In the genomic region with DNA sequence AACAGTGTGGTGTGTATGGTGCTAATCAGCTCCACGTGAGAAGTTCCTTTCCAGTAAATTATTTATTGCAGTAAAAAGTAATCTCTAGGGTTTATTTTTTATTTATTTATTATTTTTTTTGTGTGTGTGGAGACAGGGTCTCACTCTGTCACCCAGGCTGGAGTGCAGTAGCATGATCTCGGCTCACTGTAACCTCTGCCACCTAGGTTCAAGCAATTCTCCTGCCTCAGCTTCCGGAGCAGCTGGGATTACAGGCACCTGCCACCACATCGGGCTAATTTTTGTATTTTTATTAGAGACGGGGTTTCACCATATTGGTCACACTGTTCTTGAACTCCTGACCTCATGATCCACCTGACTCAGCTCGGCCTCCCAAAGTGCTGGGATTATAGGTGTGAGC, we compare ENCODE assay signal across 27 cellular contexts.
"Had no signal": no experiment of that assay in that cellular context is flagged by ENCODE, and none has a peak within 500 bp of the region (broad histone marks: within the 10 kb centered on the region; RNA-seq: fewer than 3 reads in every experiment).

No MANE protein-coding gene starts in this region.

- H3K27ac ChIP-seq: colonic mucosa, coronary artery, dorsolateral prefrontal cortex, epithelial cell of prostate, esophagus muscularis mucosa, esophagus squamous epithelium, foreskin keratinocyte, gastrocnemius medialis, gastroesophageal sphincter, heart left ventricle, heart right ventricle had no signal

- FAIRE-seq: colon, endometrium, endothelial cell of umbilical vein had no signal

- DNase-seq: colonic mucosa; cortex of kidney; dermis blood vessel endothelial cell; dorsolateral prefrontal cortex; effector CD4-positive, alpha-beta T cell; effector CD8-positive, alpha-beta T cell; effector memory CD4-positive, alpha-beta T cell; effector memory CD8-positive, alpha-beta T cell; endodermal cell; erythroblast; esophagus squamous epithelium; foreskin fibroblast; foreskin keratinocyte; foreskin melanocyte; gastrocnemius medialis; glutamatergic neuron; head of caudate nucleus; heart left ventricle; heart right ventricle had no signal

- H3K4me3 ChIP-seq: colonic mucosa, coronary artery, dorsolateral prefrontal cortex, esophagus muscularis mucosa, esophagus squamous epithelium, gastrocnemius medialis, gastroesophageal sphincter, heart left ventricle, heart right ventricle had no signal

- H3K36me3 ChIP-seq: colonic mucosa, esophagus muscularis mucosa, esophagus squamous epithelium, gastrocnemius medialis, gastroesophageal sphincter, heart left ventricle, heart right ventricle had no signal

- ATAC-seq: effector memory CD8-positive, alpha-beta T cell; esophagus mucosa; foreskin keratinocyte; gastrocnemius medialis; gastroesophageal sphincter; heart left ventricle; heart right ventricle had no signal

- H3K9me3 ChIP-seq: colonic mucosa, esophagus muscularis mucosa, esophagus squamous epithelium, gastrocnemius medialis, gastroesophageal sphincter, heart left ventricle, heart right ventricle had no signal

- H3K27me3 ChIP-seq: colonic mucosa, dorsolateral prefrontal cortex, esophagus muscularis mucosa, esophagus squamous epithelium, foreskin keratinocyte, gastrocnemius medialis, gastroesophageal sphincter, heart left ventricle, heart right ventricle had no signal

- H3K4me1 ChIP-seq: colonic mucosa, esophagus muscularis mucosa, esophagus squamous epithelium, foreskin keratinocyte, gastrocnemius medialis, gastroesophageal sphincter, heart left ventricle, heart right ventricle had no signal
